Comparison of ENCODE assay signal across 16 cellular contexts in the genomic region with DNA sequence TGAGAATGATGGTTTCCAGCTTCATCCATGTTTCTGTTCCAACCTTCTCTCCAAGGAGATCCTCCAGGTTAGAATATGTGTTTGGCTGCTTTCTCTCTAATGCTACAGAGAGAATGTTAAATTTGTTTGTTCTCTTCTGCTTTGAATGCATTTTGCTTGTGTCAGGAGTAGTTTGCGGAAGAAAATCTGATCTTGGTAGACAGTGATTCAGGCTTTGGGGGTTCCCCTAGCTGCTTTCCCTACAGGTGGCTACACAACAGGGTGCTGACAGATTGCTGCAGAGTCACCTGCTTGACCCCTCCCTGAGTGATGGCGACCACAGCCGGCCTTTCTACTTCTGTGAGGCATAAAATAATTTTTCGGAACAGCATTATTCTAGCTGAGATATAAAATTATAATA. TPM values are rescaled to one million over a fixed set of nuclear protein-coding genes. Genes with fewer than 3 reads are reported as not detected.
A peak's percentile ranks its signal among the peaks of the same experiment; 100 is the strongest.
DNase-seq lines count a peak whose midpoint lies in the region; ATAC-seq and TF ChIP-seq lines count a peak whose summit lies in the region.
"Had no signal": no experiment of that assay in that cellular context is flagged by ENCODE, and none has a peak within 500 bp of the region (broad histone marks: within the 10 kb centered on the region; RNA-seq: fewer than 3 reads in every experiment).

No MANE protein-coding gene starts in this region.

- H3K9me3 Mint-ChIP-seq in activated naive CD4-positive, alpha-beta T cell treated with anti-CD3 and anti-CD28 coated beads, Interleukin-2, amount 50 U/mL, for 24 hours, result no peaks in the 10 kb centered on the region
- no peaks in the 10 kb centered on the region for H3K9me3 Mint-ChIP-seq in activated naive CD4-positive, alpha-beta T cell treated with anti-CD3 and anti-CD28 coated beads, Interleukin-2, amount 10 ng/mL, durations not matched to agents 7 days and 5 days
- H3K9me3 Mint-ChIP-seq in brain, result no peaks in the 10 kb centered on the region
- H3K9me3 Mint-ChIP-seq: HFFc6 had no signal

- H3K27me3 Mint-ChIP-seq in activated naive CD4-positive, alpha-beta T cell treated with anti-CD3 and anti-CD28 coated beads, Interleukin-2, amount 50 U/mL, for 24 hours, result no peaks in the 10 kb centered on the region
- no peaks in the 10 kb centered on the region for H3K27me3 Mint-ChIP-seq in activated naive CD4-positive, alpha-beta T cell treated with anti-CD3 and anti-CD28 coated beads, Interleukin-2, amount 10 ng/mL, durations not matched to agents 7 days and 5 days
- H3K27me3 Mint-ChIP-seq in T-helper 17 cell, result no peaks in the 10 kb centered on the region
- no peaks in the 10 kb centered on the region for H3K27me3 Mint-ChIP-seq in brain

- H3K4me1 Mint-ChIP-seq in activated naive CD4-positive, alpha-beta T cell treated with anti-CD3 and anti-CD28 coated beads, Interleukin-2, amount 50 U/mL, for 24 hours, result peaks cover 91% of the 10 kb centered on the region
- H3K4me1 Mint-ChIP-seq in activated naive CD4-positive, alpha-beta T cell treated with anti-CD3 and anti-CD28 coated beads, Interleukin-2, amount 10 ng/mL, durations not matched to agents 7 days and 5 days, result peaks cover 54% of the 10 kb centered on the region
- H3K4me1 Mint-ChIP-seq in T-helper 17 cell (peaks cover 29% of the 10 kb centered on the region), brain (peaks cover 68% of the 10 kb centered on the region)

- H3K36me3 Mint-ChIP-seq in activated naive CD4-positive, alpha-beta T cell treated with anti-CD3 and anti-CD28 coated beads, Interleukin-2, amount 50 U/mL, for 24 hours, result peaks cover 8% of the 10 kb centered on the region
- H3K36me3 Mint-ChIP-seq in activated naive CD4-positive, alpha-beta T cell treated with anti-CD3 and anti-CD28 coated beads, Interleukin-2, amount 10 ng/mL, durations not matched to agents 7 days and 5 days, result peaks cover 33% of the 10 kb centered on the region
- no peaks in the 10 kb centered on the region for H3K36me3 Mint-ChIP-seq in T-helper 17 cell (ENCODE audit: low read depth)
- H3K36me3 Mint-ChIP-seq in brain, result peaks cover 35% of the 10 kb centered on the region

- ATAC-seq in T-helper 17 cell, result no peak

- CTCF ChIA-PET in activated naive CD4-positive, alpha-beta T cell treated with anti-CD3 and anti-CD28 coated beads, Interleukin-2, amount 10 ng/mL, durations not matched to agents 7 days and 5 days (lab: Charles Lee), result no interaction called here

- H3K4me3 Mint-ChIP-seq in activated naive CD4-positive, alpha-beta T cell treated with anti-CD3 and anti-CD28 coated beads, Interleukin-2, amount 50 U/mL, for 24 hours, result peak overlapping the region; percentile 70
- no peak overlapping the region for H3K4me3 Mint-ChIP-seq in activated naive CD4-positive, alpha-beta T cell treated with anti-CD3 and anti-CD28 coated beads, Interleukin-2, amount 10 ng/mL, durations not matched to agents 7 days and 5 days
- H3K4me3 Mint-ChIP-seq in T-helper 17 cell (no peak overlapping the region), brain (peak overlapping the region in 1 of 5 experiments; percentile 58)
- H3K4me3 Mint-ChIP-seq: HFFc6 had no signal

- peak overlapping the region; percentile 84 for H3K27ac Mint-ChIP-seq in activated naive CD4-positive, alpha-beta T cell treated with anti-CD3 and anti-CD28 coated beads, Interleukin-2, amount 50 U/mL, for 24 hours
- H3K27ac Mint-ChIP-seq in activated naive CD4-positive, alpha-beta T cell treated with anti-CD3 and anti-CD28 coated beads, Interleukin-2, amount 10 ng/mL, durations not matched to agents 7 days and 5 days, result no peak overlapping the region
- H3K27ac Mint-ChIP-seq in T-helper 17 cell (peak overlapping the region; percentile 65), brain (peak overlapping the region in 4 of 5 experiments; percentile 7 to 63 (median 18))
- H3K27ac Mint-ChIP-seq: HFFc6 had no signal

- no peak for TF ChIP-seq CTCF in brain (conservative IDR thresholded peaks at IDR 0.05)

- DNase-seq in activated naive CD4-positive, alpha-beta T cell treated with anti-CD3 and anti-CD28 coated beads, Interleukin-2, amount 10 ng/mL, durations not matched to agents 7 days and 5 days, result no peak
- DNase-seq in T-helper 17 cell (no peak), HCEC 1CT (no peak), dermis blood vessel endothelial cell (no peak), HuH-7 (ENCODE audit: low spot score) (no peak)
- peak; percentile 43 for DNase-seq in stimulated activated CD8-positive, alpha-beta memory T cell treated with anti-CD3 and anti-CD28 coated beads, Interleukin-4, amount 100 ng/mL, for 48 hours
- DNase-seq: adrenal gland, HFFc6, KBM-7, NCI-H1436 treated with DMSO at 0.1 percent for 48 hours, NCI-H345, spleen had no signal

- no peaks in the 10 kb centered on the region for H3K9me3 ChIP-seq in T-helper 17 cell (ENCODE audit: control insufficient read depth, low read length, poor library complexity, severe bottlenecking)
- H3K9me3 ChIP-seq: adrenal gland, SJSA1, spleen had no signal

RNA-seq across cellular contexts. Expression of gene MACO1, which starts 41.8 kb away (rescaled TPM):
- total RNA-seq in T-helper 17 cell, result 10 to 100 TPM; 16.3 to 21.6 TPM
- polyA plus RNA-seq in brain (ENCODE audit: insufficient read depth, low read depth, low replicate concordance), result 22.8 TPM
- 28.5 and 29.1 TPM in 2 replicates for total RNA-seq in dermis blood vessel endothelial cell

RNA-seq across cellular contexts. Expression of gene RHCE, which starts 51.9 kb away (rescaled TPM):
- total RNA-seq in T-helper 17 cell (not detected), dermis blood vessel endothelial cell (0.34 and 0.93 TPM in 2 replicates)
- polyA plus RNA-seq in brain (ENCODE audit: insufficient read depth, low read depth, low replicate concordance), result 2.3 TPM
- total RNA-seq: posterior vena cava had no signal
